Comparison of ENCODE assay signal across 29 cellular contexts in genomic region chr4:25830545-25830944, GRCh38.
"Had no signal": no experiment of that assay in that cellular context is flagged by ENCODE, and none has a peak within 500 bp of the region (broad histone marks: within the 10 kb centered on the region; RNA-seq: fewer than 3 reads in every experiment).

No MANE protein-coding gene starts in this region.

- H3K4me3 Mint-ChIP-seq: activated CD4-positive, alpha-beta memory T cell treated with anti-CD3 and anti-CD28 coated beads, Interleukin-2, amount 10 ng/mL, durations not matched to agents 7 days and 5 days; activated naive CD4-positive, alpha-beta T cell treated with anti-CD3 and anti-CD28 coated beads, Interleukin-2, amount 50 U/mL, for 24 hours; activated naive CD8-positive, alpha-beta T cell treated with anti-CD3 and anti-CD28 coated beads, Interleukin-2, amount 10 ng/mL, durations not matched to agents 7 days and 5 days; activated T-cell treated with anti-CD3 and anti-CD28 coated beads, Interleukin-2, amount 50 U/mL, for 72 hours had no signal

- H3K9me3 Mint-ChIP-seq: activated CD4-positive, alpha-beta memory T cell treated with anti-CD3 and anti-CD28 coated beads, Interleukin-2, amount 10 ng/mL, durations not matched to agents 7 days and 5 days; activated naive CD4-positive, alpha-beta T cell treated with anti-CD3 and anti-CD28 coated beads, Interleukin-2, amount 50 U/mL, for 24 hours; activated naive CD8-positive, alpha-beta T cell treated with anti-CD3 and anti-CD28 coated beads, Interleukin-2, amount 10 ng/mL, durations not matched to agents 7 days and 5 days; activated T-cell treated with anti-CD3 and anti-CD28 coated beads, Interleukin-2, amount 50 U/mL, for 72 hours; activated T-helper 2 cell treated with anti-CD3 and anti-CD28 coated beads, Interferon-gamma antibody, Interleukin-2, Interleukin-4, amounts not matched to agents 10 μg/mL and 5 μg/mL and 100 μg/mL, durations not matched to agents 14 hours and 24 hours and 36 hours had no signal

- H3K4me3 ChIP-seq: ascending aorta, cardiac muscle cell, SJCRH30, SK-N-MC had no signal

- H3K27me3 ChIP-seq: ascending aorta, cardiac muscle cell, SJCRH30 had no signal

- H3K27me3 Mint-ChIP-seq: activated CD4-positive, alpha-beta memory T cell treated with anti-CD3 and anti-CD28 coated beads, Interleukin-2, amount 10 ng/mL, durations not matched to agents 7 days and 5 days; activated naive CD4-positive, alpha-beta T cell treated with anti-CD3 and anti-CD28 coated beads, Interleukin-2, amount 50 U/mL, for 24 hours; activated naive CD8-positive, alpha-beta T cell treated with anti-CD3 and anti-CD28 coated beads, Interleukin-2, amount 10 ng/mL, durations not matched to agents 7 days and 5 days had no signal

- H3K27ac Mint-ChIP-seq: activated CD4-positive, alpha-beta memory T cell treated with anti-CD3 and anti-CD28 coated beads, Interleukin-2, amount 10 ng/mL, durations not matched to agents 7 days and 5 days; activated naive CD4-positive, alpha-beta T cell treated with anti-CD3 and anti-CD28 coated beads, Interleukin-2, amount 50 U/mL, for 24 hours; activated naive CD8-positive, alpha-beta T cell treated with anti-CD3 and anti-CD28 coated beads, Interleukin-2, amount 10 ng/mL, durations not matched to agents 7 days and 5 days; activated T-cell treated with anti-CD3 and anti-CD28 coated beads, Interleukin-2, amount 50 U/mL, for 72 hours; activated T-helper 2 cell treated with anti-CD3 and anti-CD28 coated beads, Interferon-gamma antibody, Interleukin-2, Interleukin-4, amounts not matched to agents 10 μg/mL and 5 μg/mL and 100 μg/mL, durations not matched to agents 14 hours and 24 hours and 36 hours had no signal

- H3K9me3 ChIP-seq: ascending aorta, SJCRH30 had no signal

- H3K36me3 ChIP-seq: ascending aorta, cardiac muscle cell had no signal

- ATAC-seq: activated T-cell treated with anti-CD3 and anti-CD28 coated beads, Interleukin-2, amount 50 U/mL, for 72 hours; Panc1 had no signal

- DNase-seq: activated CD4-positive, alpha-beta memory T cell treated with anti-CD3 and anti-CD28 coated beads, Interleukin-2, amount 10 ng/mL, durations not matched to agents 7 days and 5 days; activated CD4-positive, alpha-beta T cell treated with anti-CD3 and anti-CD28 coated beads for 1 hour; activated CD4-positive, alpha-beta T cell treated with anti-CD3 and anti-CD28 coated beads for 48 hours; activated CD4-positive, CD25-positive, alpha-beta regulatory T cell; activated gamma-delta T cell; activated naive CD4-positive, alpha-beta T cell treated with Interleukin-2 at 50 U/mL for 16 hours; activated naive CD8-positive, alpha-beta T cell treated with anti-CD3 and anti-CD28 coated beads, Interleukin-2, amount 10 ng/mL, durations not matched to agents 7 days and 5 days; activated T-cell treated with anti-CD3 and anti-CD28 coated beads, Interleukin-2, amount 50 U/mL, for 1 hour; activated T-cell treated with anti-CD3 and anti-CD28 coated beads, Interleukin-2, amount 50 U/mL, for 72 hours; amygdala; KG1; MM.1S; MV-4-11; NCI-H1092; NCI-H1436 treated with DMSO at 0.1 percent for 48 hours; NCI-H1694 treated with DMSO at 0.1 percent for 48 hours; NCI-H2081; NCI-H345; NCI-H524 treated with DMSO at 0.1 percent for 48 hours; SHP77; SJCRH30; T1000; WERI-Rb-1 had no signal

- H3K4me1 ChIP-seq: ascending aorta had no signal

- H3K27ac ChIP-seq: ascending aorta, cardiac muscle cell, SJCRH30, SK-N-MC, WERI-Rb-1 had no signal
